Comparison of ENCODE assay signal across 8 cellular contexts in the genomic region with DNA sequence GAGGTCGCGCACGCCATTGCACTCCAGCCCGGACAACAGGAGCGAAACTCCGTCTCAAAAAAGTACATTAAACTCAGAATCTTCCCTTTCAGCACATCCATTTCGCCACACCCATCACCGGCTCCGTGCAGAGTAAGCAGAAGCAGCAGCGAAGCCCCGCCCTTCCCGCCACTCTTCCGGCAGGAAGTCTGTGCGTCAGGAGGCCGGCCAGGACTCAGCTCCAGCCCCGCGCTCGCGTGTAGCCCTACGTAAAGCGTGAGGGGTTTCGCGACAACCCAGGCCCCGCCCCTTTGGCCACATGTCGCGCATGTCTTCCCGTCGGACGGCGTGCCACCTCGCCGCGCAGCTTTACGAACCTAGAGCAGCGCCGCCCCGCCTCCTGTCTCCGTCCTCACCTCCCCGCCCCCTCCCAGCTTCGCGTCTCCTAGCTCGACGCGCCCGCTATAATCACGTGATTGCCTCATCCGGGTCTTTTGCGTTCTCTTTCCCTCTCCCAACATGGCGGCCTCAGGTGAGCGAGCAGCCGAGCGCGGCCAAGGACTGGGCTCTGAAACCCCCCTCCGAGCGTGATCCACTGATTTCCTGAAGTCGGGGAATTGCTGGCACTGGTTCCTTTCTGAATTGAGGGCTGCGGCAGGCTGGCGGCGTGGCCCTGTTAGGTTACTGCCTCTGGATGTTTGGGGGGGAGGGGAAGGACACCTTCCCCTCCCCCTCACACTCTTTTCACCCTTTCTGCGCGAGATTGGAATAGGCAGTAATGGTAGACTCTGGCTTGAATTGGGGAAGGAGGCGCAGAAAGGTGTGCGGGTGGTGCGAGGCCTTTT. TPM values are rescaled to one million over a fixed set of nuclear protein-coding genes. Genes with fewer than 3 reads are reported as not detected.
DNase-seq lines count a peak whose midpoint lies in the region; ATAC-seq, FAIRE-seq and TF ChIP-seq lines count a peak whose summit lies in the region.

A gene with protein sequence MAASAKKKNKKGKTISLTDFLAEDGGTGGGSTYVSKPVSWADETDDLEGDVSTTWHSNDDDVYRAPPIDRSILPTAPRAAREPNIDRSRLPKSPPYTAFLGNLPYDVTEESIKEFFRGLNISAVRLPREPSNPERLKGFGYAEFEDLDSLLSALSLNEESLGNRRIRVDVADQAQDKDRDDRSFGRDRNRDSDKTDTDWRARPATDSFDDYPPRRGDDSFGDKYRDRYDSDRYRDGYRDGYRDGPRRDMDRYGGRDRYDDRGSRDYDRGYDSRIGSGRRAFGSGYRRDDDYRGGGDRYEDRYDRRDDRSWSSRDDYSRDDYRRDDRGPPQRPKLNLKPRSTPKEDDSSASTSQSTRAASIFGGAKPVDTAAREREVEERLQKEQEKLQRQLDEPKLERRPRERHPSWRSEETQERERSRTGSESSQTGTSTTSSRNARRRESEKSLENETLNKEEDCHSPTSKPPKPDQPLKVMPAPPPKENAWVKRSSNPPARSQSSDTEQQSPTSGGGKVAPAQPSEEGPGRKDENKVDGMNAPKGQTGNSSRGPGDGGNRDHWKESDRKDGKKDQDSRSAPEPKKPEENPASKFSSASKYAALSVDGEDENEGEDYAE (plus strand): TSS at position 471 of the 824 bp plus-strand sequence. CDS start 28 bp downstream, at position 499.

- CTCF ChIA-PET in HepG2 (lab: Yijun Ruan, JAX; ENCODE audit: low intra/inter-chr PET ratio, low total read pairs) = interaction anchor here (1.7 kb wide), 1 partner anchor 25 kb away, joined by 5 read pairs; no protein-coding TSS in a partner anchor

- peak within 1 kb of the TSS; percentile 99 for H3K27ac ChIP-seq in HepG2 (ENCODE audit: extremely low read length, insufficient read depth, low read length)

- peaks cover 43% of the 10 kb centered on the region for H4K20me1 ChIP-seq in HepG2 (ENCODE audit: insufficient read depth, low read length)

- H3K27ac Mint-ChIP-seq in CD14-positive monocyte = peak within 1 kb of the TSS; percentile 98 to 99 (median 99)

- H3K4me1 Mint-ChIP-seq in CD14-positive monocyte = peaks cover 27% of the 10 kb centered on the region

- no peaks in the 10 kb centered on the region; a peak in 1 of 5 replicates for H3K27me3 ChIP-seq in HepG2 (ENCODE audit: control insufficient read depth in 1 of 2, insufficient read depth in 2 of 2, low read length in 2 of 2)

- peak; percentile 82 for FAIRE-seq in HepG2 (lab: Jason Lieb, UNC)

- BruUV-seq in HepG2 (replicated peaks; lab: Mats Ljungman, UMichigan) = no TSS peak

- ATAC-seq in GM19397 (IDR thresholded peaks at IDR 0.05; ENCODE audit: unreplicated experiment) (peak; percentile 88), HG03571 (IDR thresholded peaks at IDR 0.05; ENCODE audit: unreplicated experiment) (peak; percentile 88), HepG2 (peak; percentile 96)

- TF ChIP-seq EP300 in HepG2 (IDR thresholded peaks at IDR 0.05; ENCODE audit: low read depth in 2 of 2, low read length in 2 of 2) (no peak; a peak in 2 of 4 replicates), HepG2 (CRISPR knock-in tag; IDR thresholded peaks at IDR 0.05; ENCODE audit: borderline replicate concordance) (no peak)

- peaks cover 0 to 6% (median 3%) of the 10 kb centered on the region in 3 donors for H3K27me3 Mint-ChIP-seq in CD14-positive monocyte (ENCODE audit: low read depth in 3 of 3)

- peaks cover 49% of the 10 kb centered on the region for H3K79me2 ChIP-seq in HepG2 (ENCODE audit: insufficient read depth, low read length)

- peak; percentile 52 to 70; a peak in 3 of 4 replicates for TF ChIP-seq POLR2A in HepG2 (IDR thresholded peaks at IDR 0.05; ENCODE audit: insufficient read depth in 1 of 2, low read depth in 2 of 2, low read length in 2 of 2)

- H3K4me3 ChIP-seq in HepG2 (replicated peaks in 1 of 3; ENCODE audit: insufficient read depth in 1 of 3, low read depth in 2 of 3, low read length in 3 of 3) = peak within 1 kb of the TSS; percentile 89 to 93 (median 92)

- peak within 1 kb of the TSS; percentile 99 for H3K9ac ChIP-seq in HepG2 (ENCODE audit: insufficient read depth, low read depth, low read length)

- POLR2A ChIA-PET in HepG2 (lab: Yijun Ruan, JAX) = interaction anchor here (0.7 to 4.0 kb wide), 32 partner anchors 11 to 315 kb away, joined by 3 to 159 read pairs (median 6); a partner anchor contains a TSS

- H3K9me3 Mint-ChIP-seq in CD14-positive monocyte = no peaks in the 10 kb centered on the region

- no peak for TF ChIP-seq RAD21 in HepG2 (CRISPR knock-in tag; IDR thresholded peaks at IDR 0.05)

- peaks cover 10 to 16% of the 10 kb centered on the region in 2 donors for H3K36me3 Mint-ChIP-seq in CD14-positive monocyte

- DNase-seq in CD14-positive monocyte (ENCODE audit: low spot score) (peak; percentile 100), NCI-H82 (lab: John Stamatoyannopoulos, UW) (peak; percentile 100), dermis blood vessel endothelial cell (peak; percentile 100), HepG2 (ENCODE audit: low spot score) (peak; percentile 97)
- peak; percentile 99 to 100 for DNase-seq in activated CD4-positive, alpha-beta T cell treated with anti-CD3 and anti-CD28 coated beads, Interleukin-2, amount 50 U/mL, for 48 hours
- peak; percentile 100 for DNase-seq in stimulated activated CD4-positive, alpha-beta T cell treated with anti-CD3 and anti-CD28 coated beads, Interleukin-4, amount 100 ng/mL, for 1 hour

- WGBS in HepG2 (ENCODE audit: low lambda C conversion rate) = 1% methylated on average over 34 of the region's 64 CpGs

- H3K9me3 ChIP-seq in HepG2 (ENCODE audit: low read length) = no peaks in the 10 kb centered on the region

- no peak for TF ChIP-seq CTCF in CD14-positive monocyte (IDR thresholded peaks at IDR 0.05)
- TF ChIP-seq CTCF in HepG2 (CRISPR knock-in tag; IDR thresholded peaks at IDR 0.05) = peak; percentile 22; the same call in 1 of the 2 replicates

- H3K4me2 ChIP-seq in HepG2 (ENCODE audit: low read depth, low read length) = peak within 1 kb of the TSS; percentile 81

- H2AFZ ChIP-seq in HepG2 (ENCODE audit: low read length) = no peak within 1 kb of the TSS

- peak within 1 kb of the TSS; percentile 96 to 97 for H3K4me3 Mint-ChIP-seq in CD14-positive monocyte

- in situ Hi-C loops in HepG2 (cut with HindIII; ENCODE audit: extremely low pct_ligation_motif_present, low pct_unique_long_range_greater_than_20kb) = no loop called here

- intact Hi-C loops in CD14-positive monocyte (cut with micrococcal nuclease) (no loop called here), HepG2 (cut with micrococcal nuclease; ENCODE audit: unreplicated experiment) (no loop called here)

- peaks cover 47% of the 10 kb centered on the region for H3K4me1 ChIP-seq in HepG2 (ENCODE audit: insufficient read depth, low read length)

- peaks cover 0 to 22% of the 10 kb centered on the region in 2 experiments; a peak in 4 of 5 replicates for H3K36me3 ChIP-seq in HepG2 (replicated peaks in 1 of 2; ENCODE audit: control insufficient read depth in 1 of 2, insufficient read depth in 2 of 2, low read length in 2 of 2)

TF ChIP-seq in HepG2, 621 proteins besides CTCF, POLR2A, EP300 and RAD21 (continues in another document):
- no peak for TF ChIP-seq ZNF768 (CRISPR knock-in tag; IDR thresholded peaks at IDR 0.05)
- no peak for TF ChIP-seq SMC3 (IDR thresholded peaks at IDR 0.05; ENCODE audit: low read length)
- peak; percentile 72; the same call in 1 of the 2 replicates for TF ChIP-seq SIN3B (IDR thresholded peaks at IDR 0.05; ENCODE audit: low read length)
- TF ChIP-seq, protein P1, sequence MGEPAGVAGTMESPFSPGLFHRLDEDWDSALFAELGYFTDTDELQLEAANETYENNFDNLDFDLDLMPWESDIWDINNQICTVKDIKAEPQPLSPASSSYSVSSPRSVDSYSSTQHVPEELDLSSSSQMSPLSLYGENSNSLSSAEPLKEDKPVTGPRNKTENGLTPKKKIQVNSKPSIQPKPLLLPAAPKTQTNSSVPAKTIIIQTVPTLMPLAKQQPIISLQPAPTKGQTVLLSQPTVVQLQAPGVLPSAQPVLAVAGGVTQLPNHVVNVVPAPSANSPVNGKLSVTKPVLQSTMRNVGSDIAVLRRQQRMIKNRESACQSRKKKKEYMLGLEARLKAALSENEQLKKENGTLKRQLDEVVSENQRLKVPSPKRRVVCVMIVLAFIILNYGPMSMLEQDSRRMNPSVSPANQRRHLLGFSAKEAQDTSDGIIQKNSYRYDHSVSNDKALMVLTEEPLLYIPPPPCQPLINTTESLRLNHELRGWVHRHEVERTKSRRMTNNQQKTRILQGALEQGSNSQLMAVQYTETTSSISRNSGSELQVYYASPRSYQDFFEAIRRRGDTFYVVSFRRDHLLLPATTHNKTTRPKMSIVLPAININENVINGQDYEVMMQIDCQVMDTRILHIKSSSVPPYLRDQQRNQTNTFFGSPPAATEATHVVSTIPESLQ (CRISPR knock-in tag; conservative IDR thresholded peaks at IDR 0.05) = 0 out of 2 replicates have a peak, but pooled peaks have one; percentile 13
- peak; percentile 97 for TF ChIP-seq HNRNPLL (IDR thresholded peaks at IDR 0.05; ENCODE audit: low read depth, low read length, poor library complexity, severe bottlenecking)
- TF ChIP-seq ZFP62 (CRISPR knock-in tag; IDR thresholded peaks at IDR 0.05) = no peak

RNA-seq across cellular contexts. Expression of the gene that starts here (rescaled TPM):
- polyA plus RNA-seq in CD14-positive monocyte (10 to 100 TPM; 41.2 to 58.6 TPM), HepG2 (2011; rRNA removed) (327 and 416 TPM in 2 replicates)
- total RNA-seq in dermis blood vessel endothelial cell (1,240 and 1,351 TPM in 2 replicates), HepG2 (2016; rRNA removed; fragmentation: Illumina TruSeq; extraction: Trizol) (548 and 779 TPM in 2 replicates)
- 127 and 150 TPM in 2 replicates for total RNA-seq in HepG2 (2016; cell fraction: cytosol; rRNA removed; fragmentation: Illumina TruSeq; extraction: Trizol; ENCODE audit: low read depth)
- total RNA-seq in HepG2 (2016; cell fraction: insoluble cytoplasmic fraction; rRNA removed; fragmentation: Illumina TruSeq; extraction: Trizol) = 568 and 746 TPM in 2 replicates
- 454 and 551 TPM in 2 replicates for total RNA-seq in HepG2 (2016; cell fraction: membrane; rRNA removed; fragmentation: Illumina TruSeq; extraction: Trizol)
- total RNA-seq in HepG2 (2016; cell fraction: nucleus; rRNA removed; fragmentation: Illumina TruSeq; extraction: Trizol) = 263 and 291 TPM in 2 replicates
- 501 and 516 TPM in 2 replicates for polyA plus RNA-seq in HepG2 (2011; cell fraction: cytosol; rRNA removed)
- 203 and 222 TPM in 2 replicates for polyA plus RNA-seq in HepG2 (2011; cell fraction: nucleus; rRNA removed)
- 450 and 479 TPM in 2 replicates for polyA plus RNA-seq in HepG2 (2012)
- polyA plus RNA-seq in HepG2 (2016; cell fraction: cytosol; fragmentation: Illumina TruSeq; extraction: Trizol; ENCODE audit: low read depth) = 74.7 and 91.4 TPM in 2 replicates
- polyA plus RNA-seq in HepG2 (2016; cell fraction: insoluble cytoplasmic fraction; fragmentation: Illumina TruSeq; extraction: Trizol; ENCODE audit: low read depth) = 445 and 458 TPM in 2 replicates
- 254 and 316 TPM in 2 replicates for polyA plus RNA-seq in HepG2 (2016; cell fraction: membrane; fragmentation: Illumina TruSeq; extraction: Trizol; ENCODE audit: low read depth)
- polyA plus RNA-seq in HepG2 (2016; cell fraction: nucleus; fragmentation: Illumina TruSeq; extraction: Trizol; ENCODE audit: insufficient read depth, low read depth) = 258 and 266 TPM in 2 replicates
- polyA minus RNA-seq in HepG2 (2011; rRNA and poly(A)+ RNA removed; ENCODE audit: low replicate concordance) = 738 and 1,247 TPM in 2 replicates
- 496 and 595 TPM in 2 replicates for polyA minus RNA-seq in HepG2 (2011; cell fraction: cytosol; rRNA and poly(A)+ RNA removed)
- polyA minus RNA-seq in HepG2 (2011; cell fraction: nucleus; rRNA and poly(A)+ RNA removed) = 250 and 365 TPM in 2 replicates

Comparison
In these comparisons a context has a peak if more than half of its experiments do, and no peak if none do; other contexts are left out.
1. Peak in every context shown above with its lines: DNase-seq, ATAC-seq, H3K4me3 ChIP-seq and H3K27ac ChIP-seq.